ENCODE assay signal across 10 cellular contexts in genomic region chr10:116947838-116948529, GRCh38. TPM values are rescaled to one million over a fixed set of nuclear protein-coding genes. Genes with fewer than 3 reads are reported as not detected.
DNase-seq lines count a peak whose midpoint lies in the region; ATAC-seq and TF ChIP-seq lines count a peak whose summit lies in the region.
"Had no signal": no experiment of that assay in that cellular context is flagged by ENCODE, and none has a peak within 500 bp of the region (broad histone marks: within the 10 kb centered on the region; RNA-seq: fewer than 3 reads in every experiment).

No MANE protein-coding gene starts in this region.

- ATAC-seq in CD8-positive, alpha-beta T cell, result no peak
- ATAC-seq in stimulated activated naive CD8-positive, alpha-beta T cell treated with anti-CD3 and anti-CD28 coated beads, Interleukin-15, Interleukin-2, amounts not matched to agents 100 U/mL and 50 U/mL, for 24 hours, result no peak
- no peak for ATAC-seq in stimulated activated naive B cell treated with anti-CD40 and anti-IgM and Interleukin-4, amounts not matched to agents 10 μg/mL and 1 μg/mL and 100 μg/mL, for 72 hours (replicated peaks)

- H3K27ac ChIP-seq in CD8-positive, alpha-beta T cell (ENCODE audit: low read depth, low read length), result no peak overlapping the region

- no peak for TF ChIP-seq CTCF in CD8-positive, alpha-beta T cell (IDR thresholded peaks at IDR 0.05)

- POLR2A ChIA-PET in CD8-positive, alpha-beta T cell (lab: Charles Lee), result no interaction called here

- in situ Hi-C loops in Caki2 (cut with HindIII; ENCODE audit: low pct_unique_long_range_greater_than_20kb, low sequenced_read_pairs), result no loop called here

- no peaks in the 10 kb centered on the region for H3K9me3 ChIP-seq in CD8-positive, alpha-beta T cell (ENCODE audit: low read length)

- CTCF ChIA-PET in CD8-positive, alpha-beta T cell (lab: Charles Lee), result no interaction called here

- no peaks in the 10 kb centered on the region for H3K9me3 Mint-ChIP-seq in CD8-positive, alpha-beta T cell
- no peaks in the 10 kb centered on the region for H3K9me3 Mint-ChIP-seq in stimulated activated naive B cell treated with anti-CD40 and anti-IgM and Interleukin-4, amounts not matched to agents 10 μg/mL and 1 μg/mL and 100 μg/mL, for 72 hours
- H3K9me3 Mint-ChIP-seq: activated naive CD4-positive, alpha-beta T cell treated with anti-CD3 and anti-CD28 coated beads, Interleukin-2, amount 50 U/mL, for 24 hours had no signal

- H3K4me1 Mint-ChIP-seq in CD8-positive, alpha-beta T cell (ENCODE audit: low read depth), result no peaks in the 10 kb centered on the region
- H3K4me1 Mint-ChIP-seq in stimulated activated naive B cell treated with anti-CD40 and anti-IgM and Interleukin-4, amounts not matched to agents 10 μg/mL and 1 μg/mL and 100 μg/mL, for 72 hours, result no peaks in the 10 kb centered on the region
- H3K4me1 Mint-ChIP-seq: activated naive CD4-positive, alpha-beta T cell treated with anti-CD3 and anti-CD28 coated beads, Interleukin-2, amount 50 U/mL, for 24 hours had no signal

- intact Hi-C loops in CD8-positive, alpha-beta T cell (cut with DNase I, micrococcal nuclease), result no loop called here

- DNase-seq in Caki2 (ENCODE audit: low read depth) (peak; percentile 57), HT-29 (ENCODE audit: low spot score) (peak; percentile 45), astrocyte of the hippocampus (ENCODE audit: low read depth, low spot score) (peak; percentile 65), kidney tubule cell (ENCODE audit: low spot score) (peak; percentile 74)
- no peak for DNase-seq in stimulated activated CD4-positive, alpha-beta T cell treated with anti-CD3 and anti-CD28 coated beads, Interleukin-1b, Interleukin-23, amount 100 ng/mL, for 48 hours
- DNase-seq in CD8-positive, alpha-beta T cell, result no peak
- no peak for DNase-seq in stimulated activated naive CD8-positive, alpha-beta T cell treated with anti-CD3 and anti-CD28 coated beads, Interleukin-15, Interleukin-2, amounts not matched to agents 100 U/mL and 50 U/mL, for 24 hours
- no peak for DNase-seq in stimulated activated naive B cell treated with anti-CD40 and anti-IgM and Interleukin-4, amounts not matched to agents 10 μg/mL and 1 μg/mL and 100 μg/mL, for 72 hours
- DNase-seq: retina had no signal

- no peaks in the 10 kb centered on the region for H3K36me3 Mint-ChIP-seq in CD8-positive, alpha-beta T cell
- H3K36me3 Mint-ChIP-seq in stimulated activated naive B cell treated with anti-CD40 and anti-IgM and Interleukin-4, amounts not matched to agents 10 μg/mL and 1 μg/mL and 100 μg/mL, for 72 hours, result no peaks in the 10 kb centered on the region
- H3K36me3 Mint-ChIP-seq: activated naive CD4-positive, alpha-beta T cell treated with anti-CD3 and anti-CD28 coated beads, Interleukin-2, amount 50 U/mL, for 24 hours had no signal

- H3K27me3 ChIP-seq in CD8-positive, alpha-beta T cell (ENCODE audit: insufficient read depth, low read length), result no peaks in the 10 kb centered on the region

- H3K36me3 ChIP-seq in CD8-positive, alpha-beta T cell (ENCODE audit: insufficient read depth, low read length), result no peaks in the 10 kb centered on the region

- H3K4me1 ChIP-seq in CD8-positive, alpha-beta T cell (ENCODE audit: insufficient read depth, low read length), result no peaks in the 10 kb centered on the region

- no peak overlapping the region for H3K4me3 ChIP-seq in CD8-positive, alpha-beta T cell (ENCODE audit: low read depth, low read length)

- H3K4me3 Mint-ChIP-seq in CD8-positive, alpha-beta T cell, result no peak overlapping the region
- H3K4me3 Mint-ChIP-seq in stimulated activated naive B cell treated with anti-CD40 and anti-IgM and Interleukin-4, amounts not matched to agents 10 μg/mL and 1 μg/mL and 100 μg/mL, for 72 hours, result no peak overlapping the region
- H3K4me3 Mint-ChIP-seq: activated naive CD4-positive, alpha-beta T cell treated with anti-CD3 and anti-CD28 coated beads, Interleukin-2, amount 50 U/mL, for 24 hours had no signal

- H3K27me3 Mint-ChIP-seq in CD8-positive, alpha-beta T cell (ENCODE audit: low read depth), result peaks cover 10% of the 10 kb centered on the region
- peaks cover 0 to 3% of the 10 kb centered on the region in 2 donors for H3K27me3 Mint-ChIP-seq in stimulated activated naive B cell treated with anti-CD40 and anti-IgM and Interleukin-4, amounts not matched to agents 10 μg/mL and 1 μg/mL and 100 μg/mL, for 72 hours
- H3K27me3 Mint-ChIP-seq: activated naive CD4-positive, alpha-beta T cell treated with anti-CD3 and anti-CD28 coated beads, Interleukin-2, amount 50 U/mL, for 24 hours had no signal

- no peak overlapping the region for H3K27ac Mint-ChIP-seq in CD8-positive, alpha-beta T cell
- H3K27ac Mint-ChIP-seq in stimulated activated naive B cell treated with anti-CD40 and anti-IgM and Interleukin-4, amounts not matched to agents 10 μg/mL and 1 μg/mL and 100 μg/mL, for 72 hours, result no peak overlapping the region
- H3K27ac Mint-ChIP-seq: activated naive CD4-positive, alpha-beta T cell treated with anti-CD3 and anti-CD28 coated beads, Interleukin-2, amount 50 U/mL, for 24 hours had no signal

RNA-seq across cellular contexts. Expression of gene SHTN1, which starts 57.0 kb away (rescaled TPM):
- total RNA-seq in Caki2 (2014; rRNA removed; shearing (Covaris generic); ENCODE audit: low replicate concordance), result 5.8 and 44.9 TPM in 2 replicates
- total RNA-seq in HT-29 (2014; rRNA removed; shearing (Covaris generic)), result 4.5 and 4.7 TPM in 2 replicates
- total RNA-seq in CD8-positive, alpha-beta T cell, result not detected

Comparison
In these comparisons a context has a peak if more than half of its experiments do, and no peak if none do; other contexts are left out.
1. DNase-seq: peak in Caki2 (single experiment), HT-29 (single experiment), astrocyte of the hippocampus (single experiment) and kidney tubule cell (single experiment); none in stimulated activated CD4-positive, alpha-beta T cell treated with anti-CD3 and anti-CD28 coated beads, Interleukin-1b, Interleukin-23, amount 100 ng/mL, for 48 hours (single experiment), CD8-positive, alpha-beta T cell (0 of 7), stimulated activated naive CD8-positive, alpha-beta T cell treated with anti-CD3 and anti-CD28 coated beads, Interleukin-15, Interleukin-2, amounts not matched to agents 100 U/mL and 50 U/mL, for 24 hours (single experiment) and stimulated activated naive B cell treated with anti-CD40 and anti-IgM and Interleukin-4, amounts not matched to agents 10 μg/mL and 1 μg/mL and 100 μg/mL, for 72 hours (single experiment).